Comparison of ENCODE assay signal across 1 cellular context in genomic region chr7:133139350-133139749, GRCh38.
TF ChIP-seq lines count a peak whose summit lies in the region.

No MANE protein-coding gene starts in this region.

TF ChIP-seq in K562, 482 proteins besides CTCF, POLR2A, EP300 and RAD21 (continued from another document and continues in another):
- no peak for TF ChIP-seq MGA (IDR thresholded peaks at IDR 0.05)
- TF ChIP-seq CEBPB (tag; IDR thresholded peaks at IDR 0.05) = peak; percentile 54; the same call in 1 of the 2 replicates
- peak; percentile 94 for TF ChIP-seq MIER1 (IDR thresholded peaks at IDR 0.05; ENCODE audit: low read depth)
- no peak for TF ChIP-seq TFAM (CRISPR knock-in tag; conservative IDR thresholded peaks at IDR 0.05)
- TF ChIP-seq RCOR1 (IDR thresholded peaks at IDR 0.05; ENCODE audit: borderline replicate concordance in 1 of 2, low read depth in 2 of 2, low read length in 2 of 2) = peak in 1 of 2 experiments; percentile 62; a peak in 1 of 4 replicates
- no peak for TF ChIP-seq DLX4 (CRISPR knock-in tag; IDR thresholded peaks at IDR 0.05)
- TF ChIP-seq JUND (IDR thresholded peaks at IDR 0.05; ENCODE audit: borderline replicate concordance, low read depth, low read length) = 0 out of 2 replicates have a peak, but pooled peaks have one; percentile 19
- no peak for TF ChIP-seq JUND (tag; IDR thresholded peaks at IDR 0.05; ENCODE audit: borderline replicate concordance, low read depth, low read length)
- TF ChIP-seq ETV1 (tag; conservative IDR thresholded peaks at IDR 0.05; ENCODE audit: low read depth) = no peak
- TF ChIP-seq BCOR (IDR thresholded peaks at IDR 0.05) = no peak
- no peak for TF ChIP-seq MEIS2 (IDR thresholded peaks at IDR 0.05; ENCODE audit: partially characterized antibody)
- peak in 1 of 2 experiments; percentile 81; a peak in 1 of 4 replicates for TF ChIP-seq TEAD1 (CRISPR knock-in tag; IDR thresholded peaks at IDR 0.05)
- no peak for TF ChIP-seq ZNF41 (CRISPR knock-in tag; conservative IDR thresholded peaks at IDR 0.05)
- no peak for TF ChIP-seq HNRNPH1 (optimal IDR thresholded peaks at IDR 0.05; ENCODE audit: low read depth, low read length)
- TF ChIP-seq SRSF9 (IDR thresholded peaks at IDR 0.05; ENCODE audit: borderline replicate concordance, low read depth, low read length) = no peak
- TF ChIP-seq REST (CRISPR knock-in tag; IDR thresholded peaks at IDR 0.05; ENCODE audit: low read depth) = peak; percentile 94
- no peak for TF ChIP-seq JUN (IDR thresholded peaks at IDR 0.05; ENCODE audit: borderline replicate concordance, low read depth, low read length)
- no peak for TF ChIP-seq JUN (CRISPR knock-in tag; IDR thresholded peaks at IDR 0.05; ENCODE audit: borderline replicate concordance)
- TF ChIP-seq ATF3 (IDR thresholded peaks at IDR 0.05) = peak; percentile 37
- no peak for TF ChIP-seq ATF3 (CRISPR knock-in tag; conservative IDR thresholded peaks at IDR 0.05)
- TF ChIP-seq UBTF (IDR thresholded peaks at IDR 0.05; ENCODE audit: borderline replicate concordance in 1 of 2, low read depth in 2 of 2, low read length in 2 of 2) = no peak
- no peak for TF ChIP-seq HDAC8 (tag; IDR thresholded peaks at IDR 0.05)
- peak; percentile 70 for TF ChIP-seq ZNF766 (CRISPR knock-in tag; conservative IDR thresholded peaks at IDR 0.05)
- TF ChIP-seq ZNF830 (CRISPR knock-in tag; IDR thresholded peaks at IDR 0.05) = no peak
- no peak for TF ChIP-seq BRD9 (IDR thresholded peaks at IDR 0.05; ENCODE audit: low read depth, partially characterized antibody)
- no peak for TF ChIP-seq ID3 (CRISPR knock-in tag; IDR thresholded peaks at IDR 0.05)
- TF ChIP-seq ID3 (tag; IDR thresholded peaks at IDR 0.05) = peak; percentile 56; the same call in 1 of the 2 replicates
- no peak for TF ChIP-seq FOXJ3 (CRISPR knock-in tag; IDR thresholded peaks at IDR 0.05)
- no peak for TF ChIP-seq HDAC2 (IDR thresholded peaks at IDR 0.05)
- no peak for TF ChIP-seq SIN3B (IDR thresholded peaks at IDR 0.05; ENCODE audit: low read depth)
- peak; percentile 29; the same call in 1 of the 2 replicates for TF ChIP-seq NR3C1 (CRISPR knock-in tag; IDR thresholded peaks at IDR 0.05)
- TF ChIP-seq AFF1 (IDR thresholded peaks at IDR 0.05; ENCODE audit: low read depth in 1 of 2, partially characterized antibody in 2 of 2) = peak in 1 of 2 experiments; percentile 77
- no peak for TF ChIP-seq ZZZ3 (IDR thresholded peaks at IDR 0.05)
- 0 out of 2 replicates have a peak, but pooled peaks have one; percentile 39 for TF ChIP-seq TEAD2 (tag; IDR thresholded peaks at IDR 0.05)
- peak; percentile 80 for TF ChIP-seq CEBPG (CRISPR knock-in tag; IDR thresholded peaks at IDR 0.05)
- TF ChIP-seq CEBPG (tag; conservative IDR thresholded peaks at IDR 0.05 in 1 of 2, IDR thresholded peaks at IDR 0.05 in 1 of 2) = peak; percentile 28 to 65; a peak in 3 of 4 replicates
- TF ChIP-seq BMI1 (IDR thresholded peaks at IDR 0.05; ENCODE audit: low read length) = no peak
